Comparison of ENCODE assay signal across 17 cellular contexts in genomic region chr22:41184679-41185078, GRCh38.
"Had no signal": no experiment of that assay in that cellular context is flagged by ENCODE, and none has a peak within 500 bp of the region (broad histone marks: within the 10 kb centered on the region; RNA-seq: fewer than 3 reads in every experiment).

No MANE protein-coding gene starts in this region.

- H3K4me1 ChIP-seq: parathyroid adenoma, right lobe of liver had no signal

- FAIRE-seq: bronchial epithelial cell, small intestine had no signal

- H3K27ac ChIP-seq: epithelial cell of prostate, parathyroid adenoma, right lobe of liver, suprapubic skin, VCaP had no signal

- H3K4me3 ChIP-seq: right lobe of liver, suprapubic skin had no signal

- H2AFZ ChIP-seq: parathyroid adenoma had no signal

- H3K27me3 ChIP-seq: right lobe of liver, suprapubic skin had no signal

- ATAC-seq: stimulated activated naive CD8-positive, alpha-beta T cell treated with anti-CD3 and anti-CD28 coated beads, Interleukin-15, amount 100 ng/mL, for 72 hours; T-helper 17 cell had no signal

- H3K9me3 ChIP-seq: right lobe of liver, suprapubic skin had no signal

- H3K9ac ChIP-seq: parathyroid adenoma had no signal

- H3K79me2 ChIP-seq: parathyroid adenoma had no signal

- H3K36me3 ChIP-seq: right lobe of liver had no signal

- DNase-seq: activated CD4-positive, alpha-beta T cell treated with anti-CD3 and anti-CD28 coated beads for 1 hour; activated CD4-positive, alpha-beta T cell treated with anti-CD3 and anti-CD28 coated beads, Interleukin-2, amount 50 U/mL, for 4 hours; activated T-cell treated with anti-CD3 and anti-CD28 coated beads for 4 hours; cerebellar nuclear complex; effector CD8-positive, alpha-beta T cell; foreskin fibroblast; right lobe of liver; small intestine; stimulated activated CD4-positive, alpha-beta T cell treated with anti-CD3 and anti-CD28 coated beads, Interleukin-4, amount 100 ng/mL, for 1 hour; stimulated activated naive CD8-positive, alpha-beta T cell treated with anti-CD3 and anti-CD28 coated beads, Interleukin-15, amount 100 ng/mL, for 72 hours; T-helper 17 cell; trophoblast cell had no signal
